ENCODE assay signal across 8 cellular contexts in the genomic region with DNA sequence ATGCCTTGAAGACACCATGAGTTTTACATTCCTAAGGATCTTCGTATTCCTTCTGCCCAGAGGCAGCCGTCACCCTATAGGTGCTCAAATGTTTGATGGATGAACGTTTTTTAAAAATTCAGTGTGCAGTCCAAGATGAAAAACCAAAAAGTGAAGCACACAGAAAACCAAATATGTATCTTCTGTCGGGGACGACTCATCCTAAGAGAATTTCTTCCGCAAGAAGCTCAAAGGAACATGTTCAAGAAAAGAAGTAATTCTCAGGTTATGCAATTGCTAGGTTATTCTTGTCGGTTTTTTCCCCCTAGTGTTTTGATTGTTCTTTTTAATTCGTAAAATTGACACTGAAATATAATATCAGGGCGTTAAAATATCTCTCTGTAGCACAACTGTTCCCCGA. TPM values are rescaled to one million over a fixed set of nuclear protein-coding genes. Genes with fewer than 3 reads are reported as not detected.
A peak's percentile ranks its signal among the peaks of the same experiment; 100 is the strongest.
DNase-seq lines count a peak whose midpoint lies in the region; ATAC-seq and TF ChIP-seq lines count a peak whose summit lies in the region.

No MANE protein-coding gene starts in this region.

- ATAC-seq in HG03521 (IDR thresholded peaks at IDR 0.05; ENCODE audit: unreplicated experiment) = no peak
- ATAC-seq in HG02759 (IDR thresholded peaks at IDR 0.05; ENCODE audit: unreplicated experiment) = no peak

- H3K27ac ChIP-seq in GM23248 = no peak overlapping the region
- peak overlapping the region; percentile 79 to 80 for H3K27ac ChIP-seq in SK-N-SH (ENCODE audit: low read depth in 2 of 2, low read length in 1 of 2)
- H3K27ac ChIP-seq in skeletal muscle tissue (ENCODE audit: low read depth, low read length) = no peak overlapping the region

- H3K4me2 ChIP-seq in GM23248 (ENCODE audit: unreplicated experiment) = peak overlapping the region; percentile 61
- peak overlapping the region; percentile 90 for H3K4me2 ChIP-seq in SK-N-SH

- peak overlapping the region; percentile 39 for H3K9ac ChIP-seq in GM23248
- H3K9ac ChIP-seq in SK-N-SH = peak overlapping the region; percentile 91
- H3K9ac ChIP-seq in skeletal muscle tissue (ENCODE audit: low read depth in 1 of 3, low read length in 3 of 3) = peak overlapping the region in 2 of 3 donors; percentile 27 to 79

- H3K27me3 ChIP-seq in GM23248 (replicated peaks; ENCODE audit: insufficient read depth) (no peaks in the 10 kb centered on the region), SK-N-SH (ENCODE audit: insufficient read depth) (no peaks in the 10 kb centered on the region), skeletal muscle tissue (ENCODE audit: control insufficient read depth in 3 of 3, insufficient read depth in 3 of 3, low read length in 3 of 3) (peaks cover 0 to 5% (median 0%) of the 10 kb centered on the region in 3 donors)

- H2AFZ ChIP-seq in GM23248 (peak overlapping the region; percentile 95), SK-N-SH (ENCODE audit: low read depth) (peak overlapping the region; percentile 93; the same call in 1 of the 2 replicates)

- peaks cover 11% of the 10 kb centered on the region for H3F3A ChIP-seq in GM23248 (ENCODE audit: insufficient read depth)
- H3F3A ChIP-seq in SK-N-SH (replicated peaks; ENCODE audit: insufficient read depth) = peaks cover 22% of the 10 kb centered on the region

- POLR2A ChIA-PET in SK-N-SH (lab: Yijun Ruan, JAX) = interaction anchor here (1.2 to 2.3 kb wide), 3 partner anchors 13 to 135 kb away, joined by 5 to 22 read pairs (median 13); partner anchors contain the start of genes PIGL and UBB

- DNase-seq in GM23248 = peak; percentile 72
- no peak for DNase-seq in SK-N-SH
- peak; percentile 53 for DNase-seq in fibroblast of pulmonary artery (ENCODE audit: low read depth)
- no peak for DNase-seq in cortex of kidney (lab: John Stamatoyannopoulos, UW)
- DNase-seq in DMS53 treated with DMSO at 0.1 percent for 48 hours (lab: John Stamatoyannopoulos, UW; ENCODE audit: unreplicated experiment) = no peak

- H3K79me2 ChIP-seq in GM23248 (ENCODE audit: insufficient read depth) = no peaks in the 10 kb centered on the region
- H3K79me2 ChIP-seq in SK-N-SH (ENCODE audit: insufficient read depth) = peaks cover 39% of the 10 kb centered on the region

- in situ Hi-C loops in GM23248 (cut with MboI) = no loop called here

- H3K9me2 ChIP-seq in GM23248 (ENCODE audit: insufficient read depth) (no peaks in the 10 kb centered on the region), SK-N-SH (no peaks in the 10 kb centered on the region)

- WGBS in GM23248 (ENCODE audit: low coverage in 1 of 2, low lambda C conversion rate in 2 of 2, missing lambda C conversion rate in 2 of 2), 2 experiments = 23 to 25% methylated on average over 10 of the region's 10 CpGs
- WGBS in SK-N-SH (ENCODE audit: low lambda C conversion rate) = 3% methylated on average over 10 of the region's 10 CpGs

- peaks cover 6% of the 10 kb centered on the region; the same call in 1 of the 2 replicates for H3K4me1 ChIP-seq in GM23248 (ENCODE audit: insufficient read depth)
- no peaks in the 10 kb centered on the region; a peak in 2 of 4 replicates for H3K4me1 ChIP-seq in SK-N-SH (ENCODE audit: control insufficient read depth in 1 of 2, insufficient read depth in 2 of 2, low read depth in 1 of 2, low read length in 1 of 2)
- peaks cover 6 to 10% (median 8%) of the 10 kb centered on the region in 3 donors for H3K4me1 ChIP-seq in skeletal muscle tissue (ENCODE audit: control insufficient read depth in 3 of 3, insufficient read depth in 3 of 3, low read length in 3 of 3)

- CTCF ChIA-PET in SK-N-SH (lab: Yijun Ruan, JAX) = interaction anchor here (0.9 to 8.8 kb wide), 7 partner anchors 13 to 199 kb away, joined by 3 to 94 read pairs (median 3); no protein-coding TSS in a partner anchor

- H3K9me3 ChIP-seq in GM23248 (ENCODE audit: low read depth) (no peaks in the 10 kb centered on the region), SK-N-SH (no peaks in the 10 kb centered on the region), skeletal muscle tissue (ENCODE audit: control insufficient read depth in 3 of 3, low read length in 3 of 3) (no peaks in the 10 kb centered on the region)

- TF ChIP-seq CTCF in SK-N-SH (IDR thresholded peaks at IDR 0.05) = 0 out of 2 replicates have a peak, but pooled peaks have one; percentile 10
- TF ChIP-seq CTCF in fibroblast of pulmonary artery (IDR thresholded peaks at IDR 0.05; ENCODE audit: low read length, missing control alignments) = no peak

- TF ChIP-seq RAD21 in SK-N-SH (IDR thresholded peaks at IDR 0.05; ENCODE audit: low read length) = no peak

- H3K36me3 ChIP-seq in GM23248 (ENCODE audit: low read depth) = no peaks in the 10 kb centered on the region
- peaks cover 21 to 31% of the 10 kb centered on the region in 2 experiments for H3K36me3 ChIP-seq in SK-N-SH (replicated peaks in 1 of 2; ENCODE audit: control insufficient read depth in 1 of 2, insufficient read depth in 2 of 2, low read length in 1 of 2)
- H3K36me3 ChIP-seq in skeletal muscle tissue (ENCODE audit: control insufficient read depth in 3 of 3, insufficient read depth in 3 of 3, low read length in 3 of 3) = peaks cover 4 to 10% (median 10%) of the 10 kb centered on the region in 3 donors

- H3K4me3 ChIP-seq in GM23248 (peak overlapping the region; percentile 66), SK-N-SH (ENCODE audit: low read depth in 2 of 2, low read length in 1 of 2) (peak overlapping the region; percentile 65 to 84), fibroblast of pulmonary artery (replicated peaks; ENCODE audit: low read depth, low read length) (peak overlapping the region; percentile 63), skeletal muscle tissue (ENCODE audit: low read length in 3 of 3) (peak overlapping the region in 2 of 3 donors; percentile 66 to 68)

- H4K20me1 ChIP-seq in GM23248 (ENCODE audit: insufficient read depth) = no peaks in the 10 kb centered on the region
- no peaks in the 10 kb centered on the region for H4K20me1 ChIP-seq in SK-N-SH (ENCODE audit: insufficient read depth)

- TF ChIP-seq EP300 in SK-N-SH (IDR thresholded peaks at IDR 0.05; ENCODE audit: borderline replicate concordance in 1 of 2, low read depth in 1 of 2, low read length in 1 of 2) = no peak

TF ChIP-seq in SK-N-SH, 30 proteins besides CTCF, POLR2A, EP300 and RAD21:
- TF ChIP-seq, protein P1, sequence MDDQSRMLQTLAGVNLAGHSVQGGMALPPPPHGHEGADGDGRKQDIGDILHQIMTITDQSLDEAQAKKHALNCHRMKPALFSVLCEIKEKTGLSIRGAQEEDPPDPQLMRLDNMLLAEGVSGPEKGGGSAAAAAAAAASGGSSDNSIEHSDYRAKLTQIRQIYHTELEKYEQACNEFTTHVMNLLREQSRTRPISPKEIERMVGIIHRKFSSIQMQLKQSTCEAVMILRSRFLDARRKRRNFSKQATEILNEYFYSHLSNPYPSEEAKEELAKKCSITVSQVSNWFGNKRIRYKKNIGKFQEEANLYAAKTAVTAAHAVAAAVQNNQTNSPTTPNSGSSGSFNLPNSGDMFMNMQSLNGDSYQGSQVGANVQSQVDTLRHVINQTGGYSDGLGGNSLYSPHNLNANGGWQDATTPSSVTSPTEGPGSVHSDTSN (IDR thresholded peaks at IDR 0.05) = peak; percentile 38; the same call in 1 of the 2 replicates
- no peak for TF ChIP-seq USF1 (IDR thresholded peaks at IDR 0.05; ENCODE audit: borderline replicate concordance, low read depth)
- no peak for TF ChIP-seq TCF12 (IDR thresholded peaks at IDR 0.05)
- TF ChIP-seq MEF2A (IDR thresholded peaks at IDR 0.05; ENCODE audit: borderline replicate concordance, low read depth) = no peak

RNA-seq across cellular contexts. Expression of gene CENPV, which starts 1.4 kb away (rescaled TPM):
- total RNA-seq in GM23248 (2014; rRNA removed; shearing (Covaris generic)) = 9.4 and 11.8 TPM in 2 replicates
- polyA plus RNA-seq in GM23248 (2016; fragmentation: Nextera tagmentation; extraction: Ambion mirVana) (6.8 and 8.7 TPM in 2 replicates), SK-N-SH (2012; rRNA removed) (92.3 and 97.7 TPM in 2 replicates)
- polyA plus RNA-seq in SK-N-SH (2012; cell fraction: cytosol; rRNA removed) = 90.2 and 92.4 TPM in 2 replicates
- 130 and 200 TPM in 2 replicates for polyA plus RNA-seq in SK-N-SH (2012; cell fraction: nucleus; rRNA removed)
- 29.7 TPM for total RNA-seq in skeletal muscle tissue

RNA-seq across cellular contexts. Expression of gene UBB, which starts 29.1 kb away (rescaled TPM):
- total RNA-seq in GM23248 (2014; rRNA removed; shearing (Covaris generic)) = 586 and 786 TPM in 2 replicates
- polyA plus RNA-seq in GM23248 (2016; fragmentation: Nextera tagmentation; extraction: Ambion mirVana) (1,286 and 1,305 TPM in 2 replicates), SK-N-SH (2012; rRNA removed) (2,465 and 2,693 TPM in 2 replicates)
- polyA plus RNA-seq in SK-N-SH (2012; cell fraction: cytosol; rRNA removed) = 2,233 and 2,530 TPM in 2 replicates
- polyA plus RNA-seq in SK-N-SH (2012; cell fraction: nucleus; rRNA removed) = 1,335 and 1,473 TPM in 2 replicates
- total RNA-seq in skeletal muscle tissue = 2,617 TPM

Comparison
In these comparisons a context has a peak if more than half of its experiments do, and no peak if none do; other contexts are left out.
1. DNase-seq: peak in GM23248 (single experiment) and fibroblast of pulmonary artery (single experiment); none in SK-N-SH (single experiment), cortex of kidney (single experiment) and DMS53 treated with DMSO at 0.1 percent for 48 hours (single experiment).
2. H3K27ac ChIP-seq: peak in SK-N-SH (2 of 2); none in GM23248 (single experiment) and skeletal muscle tissue (single experiment).
3. H3K9ac ChIP-seq: peak in every context shown above with its lines; median percentile 91 in SK-N-SH; 53 in skeletal muscle tissue; 39 in GM23248.
4. Peak in every context shown above with its lines, with median percentiles within 50 percentile points of each other: H3K4me3 ChIP-seq.